Comparison of ENCODE assay signal across 9 cellular contexts in genomic region chr1:156336242-156336641, GRCh38. TPM values are rescaled to one million over a fixed set of nuclear protein-coding genes. Genes with fewer than 3 reads are reported as not detected.
DNase-seq lines count a peak whose midpoint lies in the region; ATAC-seq, FAIRE-seq and TF ChIP-seq lines count a peak whose summit lies in the region.
"Had no signal": no experiment of that assay in that cellular context is flagged by ENCODE, and none has a peak within 500 bp of the region (broad histone marks: within the 10 kb centered on the region; RNA-seq: fewer than 3 reads in every experiment).

No MANE protein-coding gene starts in this region.

- H3K4me1 ChIP-seq in BE2C: no peaks in the 10 kb centered on the region; the same call in 1 of the 2 replicates
- H3K4me1 ChIP-seq in HCT116 (ENCODE audit: control insufficient read depth in 1 of 2, insufficient read depth in 2 of 2, low read length in 2 of 2): peaks cover 7 to 22% of the 10 kb centered on the region in 2 experiments
- H3K4me1 ChIP-seq in keratinocyte (ENCODE audit: control insufficient read depth, extremely low read depth, insufficient read depth, low read length): peaks cover 14% of the 10 kb centered on the region

- RAD21 ChIA-PET in HCT116 (lab: Charles Lee; ENCODE audit: low non-redundant PET in 1 of 2, low total read pairs in 2 of 2, uncharacterized antibody in 2 of 2, unreplicated experiment in 2 of 2): no interaction called here

- peak overlapping the region; percentile 86 for H3K4me2 ChIP-seq in HCT116 (ENCODE audit: low read length)
- peak overlapping the region; percentile 87 for H3K4me2 ChIP-seq in keratinocyte (ENCODE audit: control insufficient read depth, extremely low read depth, insufficient read depth, low read depth, low read length)

- H3K27me3 ChIP-seq in BE2C (no peaks in the 10 kb centered on the region), HCT116 (ENCODE audit: insufficient read depth, low read length) (no peaks in the 10 kb centered on the region), keratinocyte (ENCODE audit: control insufficient read depth, extremely low read depth, insufficient read depth, low read length) (no peaks in the 10 kb centered on the region)

- no TSS peak for BruUV-seq in HCT116 (replicated peaks; lab: Mats Ljungman, UMichigan)

- DNase-seq in BE2C (no peak), HCT116 (ENCODE audit: low read depth, low spot score) (peak; percentile 19), keratinocyte (ENCODE audit: low read depth, low spot score) (no peak), OCI-M2 (lab: John Stamatoyannopoulos, UW; ENCODE audit: unreplicated experiment) (no peak), NCI-H1417 treated with DMSO at 0.1 percent for 48 hours (lab: John Stamatoyannopoulos, UW) (no peak), COR-L47 (lab: John Stamatoyannopoulos, UW) (no peak)
- DNase-seq in activated CD4-positive, alpha-beta memory T cell treated with anti-CD3 and anti-CD28 coated beads, Interleukin-2, amount 10 ng/mL, durations not matched to agents 7 days and 5 days: no peak

- H4K20me1 ChIP-seq in HCT116 (ENCODE audit: insufficient read depth): peaks cover 29% of the 10 kb centered on the region; the same call in 1 of the 2 replicates
- H4K20me1 ChIP-seq in keratinocyte (ENCODE audit: control insufficient read depth, extremely low read depth, insufficient read depth, low read length): no peaks in the 10 kb centered on the region

- no peaks in the 10 kb centered on the region for H3K9me2 ChIP-seq in HCT116 (ENCODE audit: insufficient read depth)

- no peak overlapping the region for H3K27ac Mint-ChIP-seq in activated CD4-positive, alpha-beta memory T cell treated with anti-CD3 and anti-CD28 coated beads, Interleukin-2, amount 10 ng/mL, durations not matched to agents 7 days and 5 days

- POLR2A ChIA-PET in HCT116 (lab: Charles Lee): interaction anchor here (0.8 kb wide), 1 partner anchor 17 kb away, joined by 3 read pairs; no protein-coding TSS in a partner anchor
- POLR2A ChIA-PET in activated CD4-positive, alpha-beta memory T cell treated with anti-CD3 and anti-CD28 coated beads, Interleukin-2, amount 10 ng/mL, durations not matched to agents 7 days and 5 days (lab: Charles Lee): interaction anchor here (0.9 to 1.4 kb wide), 6 partner anchors 16 to 240 kb away, joined by 3 to 12 read pairs (median 3); partner anchors contain the start of gene SMG5

- H3K27ac ChIP-seq in HCT116 (ENCODE audit: low read depth, low read length) (peak overlapping the region; percentile 78; the same call in 1 of the 2 replicates), keratinocyte (ENCODE audit: control insufficient read depth, insufficient read depth, low read length) (no peak overlapping the region)

- TF ChIP-seq CTCF in BE2C (IDR thresholded peaks at IDR 0.05; ENCODE audit: low read depth, low read length) (peak; percentile 37), HCT116 (IDR thresholded peaks at IDR 0.05 in 2 of 3, conservative IDR thresholded peaks at IDR 0.05 in 1 of 3; ENCODE audit: borderline replicate concordance in 1 of 3, insufficient read depth in 1 of 3, low read depth in 2 of 3, low read length in 2 of 3) (peak in 2 of 3 experiments; percentile 41 to 57; a peak in 4 of 6 replicates), keratinocyte (optimal IDR thresholded peaks at IDR 0.05 in 1 of 3, IDR thresholded peaks at IDR 0.05 in 1 of 3, conservative IDR thresholded peaks at IDR 0.05 in 1 of 3; ENCODE audit: extremely low read depth in 1 of 3, insufficient read depth in 2 of 3, low read length in 3 of 3) (peak; percentile 7 to 21 (median 9))

- peaks cover 44% of the 10 kb centered on the region for H3K36me3 Mint-ChIP-seq in activated CD4-positive, alpha-beta memory T cell treated with anti-CD3 and anti-CD28 coated beads, Interleukin-2, amount 10 ng/mL, durations not matched to agents 7 days and 5 days (ENCODE audit: low read depth)

- H3K9ac ChIP-seq in HCT116 (ENCODE audit: low read length): peak overlapping the region; percentile 91; the same call in 1 of the 2 replicates
- H3K9ac ChIP-seq in keratinocyte (ENCODE audit: control insufficient read depth, extremely low read depth, insufficient read depth, low read length): no peak overlapping the region

- H3K9me3 Mint-ChIP-seq in activated CD4-positive, alpha-beta memory T cell treated with anti-CD3 and anti-CD28 coated beads, Interleukin-2, amount 10 ng/mL, durations not matched to agents 7 days and 5 days: no peaks in the 10 kb centered on the region

- H3K9me1 ChIP-seq in keratinocyte (ENCODE audit: control insufficient read depth, extremely low read depth, insufficient read depth, low read length): no peaks in the 10 kb centered on the region

- intact Hi-C loops in HCT116 (cut with micrococcal nuclease): no loop called here

- H2AFZ ChIP-seq in HCT116 (ENCODE audit: low read depth, low read length, poor library complexity, severe bottlenecking): no peak overlapping the region
- no peak overlapping the region for H2AFZ ChIP-seq in keratinocyte (ENCODE audit: control insufficient read depth, low read length)

- peaks cover 48% of the 10 kb centered on the region for H3K36me3 ChIP-seq in BE2C
- H3K36me3 ChIP-seq in HCT116 (ENCODE audit: control insufficient read depth in 1 of 2, insufficient read depth in 2 of 2, low read length in 2 of 2): peaks cover 43 to 44% of the 10 kb centered on the region in 2 experiments
- peaks cover 18 to 34% of the 10 kb centered on the region in 2 experiments for H3K36me3 ChIP-seq in keratinocyte (ENCODE audit: control insufficient read depth in 2 of 2, extremely low read depth in 1 of 2, insufficient read depth in 2 of 2, low read length in 2 of 2)

- H3K79me2 ChIP-seq in HCT116 (ENCODE audit: insufficient read depth, low read length) (peaks cover 67% of the 10 kb centered on the region), keratinocyte (ENCODE audit: control insufficient read depth, insufficient read depth, low read length) (peaks cover 56% of the 10 kb centered on the region)

- H3K4me3 Mint-ChIP-seq in activated CD4-positive, alpha-beta memory T cell treated with anti-CD3 and anti-CD28 coated beads, Interleukin-2, amount 10 ng/mL, durations not matched to agents 7 days and 5 days: peak overlapping the region; percentile 98

- H3K27me3 Mint-ChIP-seq in activated CD4-positive, alpha-beta memory T cell treated with anti-CD3 and anti-CD28 coated beads, Interleukin-2, amount 10 ng/mL, durations not matched to agents 7 days and 5 days: no peaks in the 10 kb centered on the region

- FAIRE-seq in keratinocyte (lab: Jason Lieb, UNC): no peak

- ATAC-seq in HCT116 (no peak), GM21723 (IDR thresholded peaks at IDR 0.05; ENCODE audit: unreplicated experiment) (no peak)

- peaks cover 39% of the 10 kb centered on the region for H3K4me1 Mint-ChIP-seq in activated CD4-positive, alpha-beta memory T cell treated with anti-CD3 and anti-CD28 coated beads, Interleukin-2, amount 10 ng/mL, durations not matched to agents 7 days and 5 days

- H3K4me3 ChIP-seq in BE2C (ENCODE audit: low read depth, low read length) (peak overlapping the region; percentile 86), HCT116 (replicated peaks in 1 of 2; ENCODE audit: low read depth in 1 of 2, low read length in 2 of 2) (peak overlapping the region; percentile 75 to 98), keratinocyte (ENCODE audit: control insufficient read depth in 2 of 3, extremely low read depth in 1 of 3, insufficient read depth in 2 of 3, low read depth in 1 of 3, low read length in 3 of 3) (peak overlapping the region; percentile 72 to 100 (median 99))

- no peak for TF ChIP-seq RAD21 in HCT116 (IDR thresholded peaks at IDR 0.05; ENCODE audit: low read depth)

- no peak for TF ChIP-seq POLR2A in HCT116 (IDR thresholded peaks at IDR 0.05; ENCODE audit: borderline replicate concordance, extremely low read depth, insufficient read depth, insufficient read length)

- CTCF ChIA-PET in HCT116 (lab: Charles Lee): no interaction called here
- CTCF ChIA-PET in activated CD4-positive, alpha-beta memory T cell treated with anti-CD3 and anti-CD28 coated beads, Interleukin-2, amount 10 ng/mL, durations not matched to agents 7 days and 5 days (lab: Charles Lee): interaction anchor here (0.7 to 2.4 kb wide), 4 partner anchors 10 to 65 kb away, joined by 3 to 9 read pairs (median 4); no protein-coding TSS in a partner anchor

- dilution Hi-C loops in keratinocyte (cut with MboI; ENCODE audit: extremely low pct_ligation_motif_present, low sequenced_read_pairs): no loop called here

- H3K9me3 ChIP-seq in BE2C (no peaks in the 10 kb centered on the region), HCT116 (ENCODE audit: control insufficient read depth in 1 of 2, insufficient read depth in 1 of 2, low read depth in 1 of 2, low read length in 2 of 2) (no peaks in the 10 kb centered on the region), keratinocyte (ENCODE audit: control insufficient read depth, low read depth, low read length) (no peaks in the 10 kb centered on the region)

RNA-seq across cellular contexts. Expression of gene CCT3, which starts 1.9 kb away (rescaled TPM):
- polyA plus RNA-seq in BE2C (2012; ENCODE audit: insufficient read depth, insufficient read length, low read depth): 599 TPM
- total RNA-seq in HCT116 (2021; ENCODE audit: unreplicated experiment): 619 TPM
- polyA plus RNA-seq in HCT116 (2012): 424 and 502 TPM in 2 replicates
- 100 to 1,000 TPM; 181 to 184 TPM for total RNA-seq in activated CD4-positive, alpha-beta memory T cell treated with anti-CD3 and anti-CD28 coated beads, Interleukin-2, amount 10 ng/mL, durations not matched to agents 7 days and 5 days
- 477 to 530 TPM (median 499 TPM) in 3 replicates for polyA plus RNA-seq in keratinocyte
- 293 TPM for polyA plus RNA-seq in keratinocyte (2011; ENCODE audit: low read depth)
- 417 and 488 TPM in 2 replicates for polyA plus RNA-seq in keratinocyte (2011; cell fraction: cytosol; rRNA removed)
- polyA plus RNA-seq in keratinocyte (2011; cell fraction: nucleus; rRNA removed): 403 and 419 TPM in 2 replicates
- polyA plus RNA-seq in keratinocyte (2012; ENCODE audit: low replicate concordance): 202 and 377 TPM in 2 replicates
- polyA minus RNA-seq in keratinocyte: 223 to 610 TPM (median 504 TPM) in 3 replicates
- polyA minus RNA-seq in keratinocyte (2011; cell fraction: cytosol; rRNA and poly(A)+ RNA removed): 421 TPM
- polyA minus RNA-seq in keratinocyte (2011; cell fraction: nucleus; rRNA and poly(A)+ RNA removed): 194 and 327 TPM in 2 replicates

RNA-seq across cellular contexts. Expression of gene TSACC, which starts 2.1 kb away (rescaled TPM):
- not detected for polyA plus RNA-seq in BE2C (2012; ENCODE audit: insufficient read depth, insufficient read length, low read depth)
- total RNA-seq in HCT116 (2021; ENCODE audit: unreplicated experiment): 1.0 TPM
- polyA plus RNA-seq in HCT116 (2012): 0.86 and 1.3 TPM in 2 replicates
- under 1 TPM in 1 of 2 experiments, not detected in 1; 0.65 TPM for total RNA-seq in activated CD4-positive, alpha-beta memory T cell treated with anti-CD3 and anti-CD28 coated beads, Interleukin-2, amount 10 ng/mL, durations not matched to agents 7 days and 5 days
- polyA plus RNA-seq in keratinocyte: 2.2 to 5.4 TPM (median 2.5 TPM) in 3 replicates
- 0.64 TPM for polyA plus RNA-seq in keratinocyte (2011; ENCODE audit: low read depth)
- polyA plus RNA-seq in keratinocyte (2011; cell fraction: cytosol; rRNA removed): 4.9 and 6.2 TPM in 2 replicates
- polyA plus RNA-seq in keratinocyte (2011; cell fraction: nucleus; rRNA removed): 2.3 and 2.4 TPM in 2 replicates
- polyA plus RNA-seq in keratinocyte (2012; ENCODE audit: low replicate concordance): 1.1 and 1.3 TPM in 2 replicates
- 1.3 TPM in 1 of 3 replicates, not detected in the others for polyA minus RNA-seq in keratinocyte
- not detected for polyA minus RNA-seq in keratinocyte (2011; cell fraction: cytosol; rRNA and poly(A)+ RNA removed)
- polyA minus RNA-seq in keratinocyte (2011; cell fraction: nucleus; rRNA and poly(A)+ RNA removed): not detected in 2 replicates

RNA-seq across cellular contexts. Expression of gene RHBG, which starts 32.8 kb away (rescaled TPM):
- not detected for polyA plus RNA-seq in BE2C (2012; ENCODE audit: insufficient read depth, insufficient read length, low read depth)
- 5.7 TPM for total RNA-seq in HCT116 (2021; ENCODE audit: unreplicated experiment)
- polyA plus RNA-seq in HCT116 (2012): 2.1 and 3.0 TPM in 2 replicates
- total RNA-seq in activated CD4-positive, alpha-beta memory T cell treated with anti-CD3 and anti-CD28 coated beads, Interleukin-2, amount 10 ng/mL, durations not matched to agents 7 days and 5 days: not detected
- polyA plus RNA-seq in keratinocyte: not detected in 3 replicates
- 0.89 TPM for polyA plus RNA-seq in keratinocyte (2011; ENCODE audit: low read depth)
- polyA plus RNA-seq in keratinocyte (2011; cell fraction: cytosol; rRNA removed): not detected in 2 replicates
- 0.14 TPM in 1 of 2 replicates, not detected in the other for polyA plus RNA-seq in keratinocyte (2011; cell fraction: nucleus; rRNA removed)
- polyA plus RNA-seq in keratinocyte (2012; ENCODE audit: low replicate concordance): 3.3 TPM in 1 of 2 replicates, not detected in the other
- not detected in 3 replicates for polyA minus RNA-seq in keratinocyte
- polyA minus RNA-seq in keratinocyte (2011; cell fraction: cytosol; rRNA and poly(A)+ RNA removed): not detected
- polyA minus RNA-seq in keratinocyte (2011; cell fraction: nucleus; rRNA and poly(A)+ RNA removed): not detected in 2 replicates

RNA-seq across cellular contexts. Expression of gene VHLL, which starts 37.1 kb away (rescaled TPM):
- not detected for polyA plus RNA-seq in BE2C (2012; ENCODE audit: insufficient read depth, insufficient read length, low read depth)
- not detected for total RNA-seq in HCT116 (2021; ENCODE audit: unreplicated experiment)
- not detected in 2 replicates for polyA plus RNA-seq in HCT116 (2012)
- total RNA-seq in activated CD4-positive, alpha-beta memory T cell treated with anti-CD3 and anti-CD28 coated beads, Interleukin-2, amount 10 ng/mL, durations not matched to agents 7 days and 5 days: not detected
- 0.22 TPM in 1 of 3 replicates, not detected in the others for polyA plus RNA-seq in keratinocyte
- polyA plus RNA-seq in keratinocyte (2011; ENCODE audit: low read depth): not detected
- not detected in 2 replicates for polyA plus RNA-seq in keratinocyte (2011; cell fraction: cytosol; rRNA removed)
- 0.51 and 0.72 TPM in 2 replicates for polyA plus RNA-seq in keratinocyte (2011; cell fraction: nucleus; rRNA removed)
- polyA plus RNA-seq in keratinocyte (2012; ENCODE audit: low replicate concordance): 0.48 TPM in 1 of 2 replicates, not detected in the other
- polyA minus RNA-seq in keratinocyte: 0.43 TPM in 1 of 3 replicates, not detected in the others
- not detected for polyA minus RNA-seq in keratinocyte (2011; cell fraction: cytosol; rRNA and poly(A)+ RNA removed)
- polyA minus RNA-seq in keratinocyte (2011; cell fraction: nucleus; rRNA and poly(A)+ RNA removed): not detected in 2 replicates
- polyA plus RNA-seq: esophagus had no signal

RNA-seq across cellular contexts. Expression of gene GLMP, which starts 40.8 kb away (rescaled TPM):
- polyA plus RNA-seq in BE2C (2012; ENCODE audit: insufficient read depth, insufficient read length, low read depth): 21.6 TPM
- total RNA-seq in HCT116 (2021; ENCODE audit: unreplicated experiment): 27.8 TPM
- 13.4 and 18.9 TPM in 2 replicates for polyA plus RNA-seq in HCT116 (2012)
- total RNA-seq in activated CD4-positive, alpha-beta memory T cell treated with anti-CD3 and anti-CD28 coated beads, Interleukin-2, amount 10 ng/mL, durations not matched to agents 7 days and 5 days: 10 to 100 TPM; 36.8 to 39.4 TPM
- polyA plus RNA-seq in keratinocyte: 12.5 to 28.0 TPM (median 13.7 TPM) in 3 replicates
- polyA plus RNA-seq in keratinocyte (2011; ENCODE audit: low read depth): 3.6 TPM
- polyA plus RNA-seq in keratinocyte (2011; cell fraction: cytosol; rRNA removed): 9.9 and 17.0 TPM in 2 replicates
- 32.8 and 39.1 TPM in 2 replicates for polyA plus RNA-seq in keratinocyte (2011; cell fraction: nucleus; rRNA removed)
- 25.5 and 28.1 TPM in 2 replicates for polyA plus RNA-seq in keratinocyte (2012; ENCODE audit: low replicate concordance)
- 10.4 to 24.7 TPM (median 23.7 TPM) in 3 replicates for polyA minus RNA-seq in keratinocyte
- 14.2 TPM for polyA minus RNA-seq in keratinocyte (2011; cell fraction: cytosol; rRNA and poly(A)+ RNA removed)
- polyA minus RNA-seq in keratinocyte (2011; cell fraction: nucleus; rRNA and poly(A)+ RNA removed): 17.6 and 18.5 TPM in 2 replicates
